In genomic region chr15:92903956-92904831, GRCh38 we compare ENCODE assay signal across 8 cellular contexts. TPM values are rescaled to one million over a fixed set of nuclear protein-coding genes. Genes with fewer than 3 reads are reported as not detected.
A peak's percentile ranks its signal among the peaks of the same experiment; 100 is the strongest.
DNase-seq lines count a peak whose midpoint lies in the region; ATAC-seq and TF ChIP-seq lines count a peak whose summit lies in the region.

No MANE protein-coding gene starts in this region.

- peak overlapping the region; percentile 85 for H3K27ac ChIP-seq in C4-2B

- TF ChIP-seq CTCF in C4-2B (conservative IDR thresholded peaks at IDR 0.05), result no peak

- peak; percentile 77 for ATAC-seq in GM19372 (IDR thresholded peaks at IDR 0.05; ENCODE audit: low read depth, unreplicated experiment)
- ATAC-seq in HG03521 (IDR thresholded peaks at IDR 0.05; ENCODE audit: unreplicated experiment), result peak; percentile 83
- ATAC-seq in left lobe of liver, result peak; percentile 80

- DNase-seq in NCI-H69 (lab: John Stamatoyannopoulos, UW), result peak; percentile 97
- DNase-seq in activated CD4-positive, alpha-beta T cell treated with anti-CD3 and anti-CD28 coated beads, Interleukin-2, amount 50 U/mL, for 1 hour, result peak; percentile 99
- DNase-seq in dedifferentiated amniotic fluid mesenchymal stem cell (ENCODE audit: extremely low spot score), result peak; percentile 96
- DNase-seq in left lobe of liver (ENCODE audit: low spot score), result peak; percentile 100
- DNase-seq in stimulated activated CD4-positive, alpha-beta T cell treated with anti-CD3 and anti-CD28 coated beads, Interleukin-2, amount 100 ng/mL, for 24 hours, result peak; percentile 98 to 99

RNA-seq across cellular contexts. Expression of gene CHD2, which starts 4.1 kb away (rescaled TPM):
- 53.1 TPM for total RNA-seq in left lobe of liver

Comparison
In these comparisons a context has a peak if more than half of its experiments do, and no peak if none do; other contexts are left out.
1. Peak in every context shown above with its lines: DNase-seq, ATAC-seq and H3K27ac ChIP-seq.